In genomic region chr2:128984066-128984465, GRCh38 we compare ENCODE assay signal across 25 cellular contexts.
"Had no signal": no experiment of that assay in that cellular context is flagged by ENCODE, and none has a peak within 500 bp of the region (broad histone marks: within the 10 kb centered on the region; RNA-seq: fewer than 3 reads in every experiment).

No MANE protein-coding gene starts in this region.

- H3K9me3 ChIP-seq: ascending aorta, esophagus squamous epithelium, gastroesophageal sphincter, heart right ventricle had no signal

- H3K36me3 ChIP-seq: ascending aorta, brain microvascular endothelial cell, esophagus squamous epithelium, gastroesophageal sphincter, heart right ventricle had no signal

- H3K4me3 ChIP-seq: ascending aorta, coronary artery, dorsolateral prefrontal cortex, esophagus squamous epithelium, gastroesophageal sphincter, heart right ventricle had no signal

- DNase-seq: activated CD4-positive, alpha-beta memory T cell treated with anti-CD3 and anti-CD28 coated beads, Interleukin-2, amount 10 ng/mL, durations not matched to agents 7 days and 5 days; activated CD4-positive, alpha-beta T cell treated with anti-CD3 and anti-CD28 coated beads for 4 hours; activated CD4-positive, alpha-beta T cell treated with anti-CD3 and anti-CD28 coated beads, Interleukin-2, amount 10 ng/mL, durations not matched to agents 7 days and 5 days; activated CD4-positive, alpha-beta T cell treated with anti-CD3 and anti-CD28 coated beads, Interleukin-2, amount 50 U/mL, for 4 hours; activated CD4-positive, CD25-positive, alpha-beta regulatory T cell; activated CD4-positive, CD25-positive, alpha-beta regulatory T cell treated with anti-CD3 and anti-CD28 coated beads, Interleukin-2, amount 50 U/mL, for 72 hours; activated CD8-positive, alpha-beta memory T cell treated with anti-CD3 and anti-CD28 coated beads, Interleukin-2, amount 50 U/mL, for 48 hours; activated gamma-delta T cell; activated naive CD4-positive, alpha-beta T cell; activated naive CD4-positive, alpha-beta T cell treated with anti-CD3 and anti-CD28 coated beads, Interleukin-2, amount 10 ng/mL, durations not matched to agents 7 days and 5 days; activated naive CD8-positive, alpha-beta T cell treated with anti-CD3 and anti-CD28 coated beads, Interleukin-2, amount 10 ng/mL, durations not matched to agents 7 days and 5 days; activated T-cell treated with anti-CD3 and anti-CD28 coated beads for 4 hours; activated T-cell treated with anti-CD3 and anti-CD28 coated beads, Interleukin-2, amount 50 U/mL, for 24 hours; activated T-cell treated with anti-CD3 and anti-CD28 coated beads, Interleukin-2, amount 50 U/mL, for 72 hours; brain microvascular endothelial cell; dorsolateral prefrontal cortex; effector memory CD8-positive, alpha-beta T cell; erythroblast; esophagus squamous epithelium; foreskin melanocyte; heart right ventricle; T-helper 2 cell had no signal

- H3K27me3 ChIP-seq: ascending aorta, brain microvascular endothelial cell, dorsolateral prefrontal cortex, esophagus squamous epithelium, gastroesophageal sphincter had no signal

- H3K4me1 ChIP-seq: ascending aorta, heart right ventricle had no signal

- H3K27ac ChIP-seq: ascending aorta, brain microvascular endothelial cell, coronary artery, dorsolateral prefrontal cortex, gastroesophageal sphincter, heart right ventricle had no signal
